1 cellular context compared by ENCODE assay signal in the genomic region with DNA sequence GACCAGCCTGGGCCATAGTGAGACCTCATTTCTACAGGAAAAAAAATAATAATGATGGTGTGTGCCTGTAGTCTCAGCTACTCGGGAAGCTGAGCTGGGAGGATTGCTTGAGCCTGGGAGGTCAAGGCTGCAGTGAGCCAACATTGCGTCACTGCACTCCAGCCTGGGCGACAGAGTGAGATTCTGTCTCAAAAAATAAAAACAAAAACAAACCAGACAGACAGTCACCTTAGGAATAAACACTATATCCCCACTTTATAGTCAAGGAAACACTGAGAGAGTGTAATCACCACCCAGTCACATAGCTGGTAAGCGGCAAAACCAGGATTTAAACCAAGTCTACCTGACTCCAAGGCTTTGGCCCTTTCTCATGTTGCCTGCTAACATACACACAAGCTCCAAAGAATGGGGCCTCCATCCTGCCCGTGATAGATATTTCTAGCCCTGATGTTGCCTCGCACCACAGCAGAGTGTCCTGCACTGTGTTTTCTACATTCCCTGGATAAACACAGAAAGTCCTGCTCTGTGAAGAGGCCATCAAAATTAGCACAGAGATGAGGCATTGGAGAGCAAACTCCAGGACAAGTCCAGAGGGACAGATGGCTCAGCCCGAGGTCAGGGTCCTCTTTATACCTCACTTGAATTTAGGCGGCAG.
A peak's percentile ranks its signal among the peaks of the same experiment; 100 is the strongest.
TF ChIP-seq lines count a peak whose summit lies in the region.

No MANE protein-coding gene starts in this region.

TF ChIP-seq in HepG2, 621 proteins besides CTCF, POLR2A, EP300 and RAD21 (continued from another document and continues in another):
- TF ChIP-seq, protein P1, sequence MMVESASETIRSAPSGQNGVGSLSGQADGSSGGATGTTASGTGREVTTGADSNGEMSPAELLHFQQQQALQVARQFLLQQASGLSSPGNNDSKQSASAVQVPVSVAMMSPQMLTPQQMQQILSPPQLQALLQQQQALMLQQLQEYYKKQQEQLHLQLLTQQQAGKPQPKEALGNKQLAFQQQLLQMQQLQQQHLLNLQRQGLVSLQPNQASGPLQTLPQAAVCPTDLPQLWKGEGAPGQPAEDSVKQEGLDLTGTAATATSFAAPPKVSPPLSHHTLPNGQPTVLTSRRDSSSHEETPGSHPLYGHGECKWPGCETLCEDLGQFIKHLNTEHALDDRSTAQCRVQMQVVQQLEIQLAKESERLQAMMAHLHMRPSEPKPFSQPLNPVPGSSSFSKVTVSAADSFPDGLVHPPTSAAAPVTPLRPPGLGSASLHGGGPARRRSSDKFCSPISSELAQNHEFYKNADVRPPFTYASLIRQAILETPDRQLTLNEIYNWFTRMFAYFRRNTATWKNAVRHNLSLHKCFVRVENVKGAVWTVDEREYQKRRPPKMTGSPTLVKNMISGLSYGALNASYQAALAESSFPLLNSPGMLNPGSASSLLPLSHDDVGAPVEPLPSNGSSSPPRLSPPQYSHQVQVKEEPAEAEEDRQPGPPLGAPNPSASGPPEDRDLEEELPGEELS (CRISPR knock-in tag; IDR thresholded peaks at IDR 0.05), result peak; percentile 45; the same call in 1 of the 2 replicates
- no peak; the same call in 1 of the 2 replicates for TF ChIP-seq GATAD1 (CRISPR knock-in tag; IDR thresholded peaks at IDR 0.05)
- TF ChIP-seq, protein P2, sequence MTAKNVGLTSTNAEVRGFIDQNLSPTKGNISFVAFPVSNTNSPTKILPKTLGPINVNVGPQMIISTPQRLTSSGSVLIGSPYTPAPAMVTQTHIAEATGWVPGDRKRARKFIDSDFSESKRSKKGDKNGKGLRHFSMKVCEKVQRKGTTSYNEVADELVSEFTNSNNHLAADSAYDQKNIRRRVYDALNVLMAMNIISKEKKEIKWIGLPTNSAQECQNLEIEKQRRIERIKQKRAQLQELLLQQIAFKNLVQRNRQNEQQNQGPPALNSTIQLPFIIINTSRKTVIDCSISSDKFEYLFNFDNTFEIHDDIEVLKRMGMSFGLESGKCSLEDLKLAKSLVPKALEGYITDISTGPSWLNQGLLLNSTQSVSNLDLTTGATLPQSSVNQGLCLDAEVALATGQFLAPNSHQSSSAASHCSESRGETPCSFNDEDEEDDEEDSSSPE (CRISPR knock-in tag; IDR thresholded peaks at IDR 0.05), result no peak
- no peak for TF ChIP-seq ZNF33A (CRISPR knock-in tag; IDR thresholded peaks at IDR 0.05; ENCODE audit: borderline replicate concordance)
- TF ChIP-seq MBNL3 (CRISPR knock-in tag; conservative IDR thresholded peaks at IDR 0.05), result no peak
- TF ChIP-seq PPARG (CRISPR knock-in tag; conservative IDR thresholded peaks at IDR 0.05), result no peak
- TF ChIP-seq ZNF333 (CRISPR knock-in tag; IDR thresholded peaks at IDR 0.05; ENCODE audit: borderline replicate concordance), result no peak
- TF ChIP-seq HDAC2 (CRISPR knock-in tag; IDR thresholded peaks at IDR 0.05), result peak; percentile 44; the same call in 1 of the 2 replicates
- no peak for TF ChIP-seq ZNF337 (CRISPR knock-in tag; IDR thresholded peaks at IDR 0.05; ENCODE audit: borderline replicate concordance, low read depth)
- TF ChIP-seq ZNF17 (CRISPR knock-in tag; IDR thresholded peaks at IDR 0.05), result no peak
- no peak for TF ChIP-seq HNRNPK (IDR thresholded peaks at IDR 0.05; ENCODE audit: low read depth, low read length, poor library complexity, severe bottlenecking)
- no peak for TF ChIP-seq HNRNPH1 (optimal IDR thresholded peaks at IDR 0.05; ENCODE audit: low read depth, low read length)
- no peak for TF ChIP-seq ZKSCAN5 (CRISPR knock-in tag; IDR thresholded peaks at IDR 0.05)
- TF ChIP-seq STAT5B (CRISPR knock-in tag; IDR thresholded peaks at IDR 0.05), result no peak
- TF ChIP-seq RCOR2 (CRISPR knock-in tag; IDR thresholded peaks at IDR 0.05), result peak; percentile 27; the same call in 1 of the 2 replicates
- no peak for TF ChIP-seq ZBTB40 (IDR thresholded peaks at IDR 0.05)
- peak; percentile 58; the same call in 1 of the 2 replicates for TF ChIP-seq ZBTB40 (CRISPR knock-in tag; IDR thresholded peaks at IDR 0.05)
- 0 out of 2 replicates have a peak, but pooled peaks have one; percentile 74 for TF ChIP-seq ZNF674 (CRISPR knock-in tag; IDR thresholded peaks at IDR 0.05; ENCODE audit: low read depth)
- TF ChIP-seq ZNF143 (CRISPR knock-in tag; IDR thresholded peaks at IDR 0.05), result no peak
- TF ChIP-seq SP4 (CRISPR knock-in tag; IDR thresholded peaks at IDR 0.05), result no peak
- TF ChIP-seq IRX3 (CRISPR knock-in tag; IDR thresholded peaks at IDR 0.05; ENCODE audit: borderline replicate concordance, low read depth), result no peak
- no peak for TF ChIP-seq NKX3-1 (CRISPR knock-in tag; IDR thresholded peaks at IDR 0.05)
- no peak for TF ChIP-seq TCF12 (IDR thresholded peaks at IDR 0.05)
- TF ChIP-seq TCF12 (CRISPR knock-in tag; IDR thresholded peaks at IDR 0.05), result no peak
- peak; percentile 69 for TF ChIP-seq NR2C2 (CRISPR knock-in tag; IDR thresholded peaks at IDR 0.05; ENCODE audit: borderline replicate concordance)
- peak; percentile 95 for TF ChIP-seq CEBPG (CRISPR knock-in tag; IDR thresholded peaks at IDR 0.05)
- TF ChIP-seq SALL1 (CRISPR knock-in tag; IDR thresholded peaks at IDR 0.05), result peak; percentile 73; the same call in 1 of the 2 replicates
- no peak for TF ChIP-seq HHEX (CRISPR knock-in tag; IDR thresholded peaks at IDR 0.05)
- no peak for TF ChIP-seq PRDM10 (CRISPR knock-in tag; IDR thresholded peaks at IDR 0.05; ENCODE audit: low read depth)
- TF ChIP-seq ZNF749 (CRISPR knock-in tag; IDR thresholded peaks at IDR 0.05; ENCODE audit: borderline replicate concordance), result no peak
- no peak; the same call in 1 of the 2 replicates for TF ChIP-seq ZNF281 (CRISPR knock-in tag; IDR thresholded peaks at IDR 0.05; ENCODE audit: borderline replicate concordance)
- peak; percentile 44; the same call in 1 of the 2 replicates for TF ChIP-seq ZNF607 (CRISPR knock-in tag; IDR thresholded peaks at IDR 0.05; ENCODE audit: borderline replicate concordance)
- no peak for TF ChIP-seq TP53 (CRISPR knock-in tag; conservative IDR thresholded peaks at IDR 0.05)
- TF ChIP-seq HNF4A (CRISPR knock-in tag; IDR thresholded peaks at IDR 0.05), result peak; percentile 66
- TF ChIP-seq ZNF569 (CRISPR knock-in tag; IDR thresholded peaks at IDR 0.05; ENCODE audit: borderline replicate concordance), result no peak
- TF ChIP-seq, protein P3, sequence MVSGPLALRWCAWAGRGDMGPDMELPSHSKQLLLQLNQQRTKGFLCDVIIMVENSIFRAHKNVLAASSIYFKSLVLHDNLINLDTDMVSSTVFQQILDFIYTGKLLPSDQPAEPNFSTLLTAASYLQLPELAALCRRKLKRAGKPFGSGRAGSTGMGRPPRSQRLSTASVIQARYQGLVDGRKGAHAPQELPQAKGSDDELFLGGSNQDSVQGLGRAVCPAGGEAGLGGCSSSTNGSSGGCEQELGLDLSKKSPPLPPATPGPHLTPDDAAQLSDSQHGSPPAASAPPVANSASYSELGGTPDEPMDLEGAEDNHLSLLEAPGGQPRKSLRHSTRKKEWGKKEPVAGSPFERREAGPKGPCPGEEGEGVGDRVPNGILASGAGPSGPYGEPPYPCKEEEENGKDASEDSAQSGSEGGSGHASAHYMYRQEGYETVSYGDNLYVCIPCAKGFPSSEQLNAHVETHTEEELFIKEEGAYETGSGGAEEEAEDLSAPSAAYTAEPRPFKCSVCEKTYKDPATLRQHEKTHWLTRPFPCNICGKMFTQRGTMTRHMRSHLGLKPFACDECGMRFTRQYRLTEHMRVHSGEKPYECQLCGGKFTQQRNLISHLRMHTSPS (CRISPR knock-in tag; IDR thresholded peaks at IDR 0.05; ENCODE audit: low read depth), result no peak
- no peak for TF ChIP-seq ZNF205 (CRISPR knock-in tag; IDR thresholded peaks at IDR 0.05)
- no peak for TF ChIP-seq KDM6A (CRISPR knock-in tag; IDR thresholded peaks at IDR 0.05; ENCODE audit: low read depth)
- peak; percentile 22; the same call in 1 of the 2 replicates for TF ChIP-seq ZNF644 (CRISPR knock-in tag; IDR thresholded peaks at IDR 0.05; ENCODE audit: low read depth)
